ENCODE assay signal across 8 cellular contexts in genomic region chr14:100065942-100066574, GRCh38. TPM values are rescaled to one million over a fixed set of nuclear protein-coding genes. Genes with fewer than 3 reads are reported as not detected.
DNase-seq lines count a peak whose midpoint lies in the region; ATAC-seq and TF ChIP-seq lines count a peak whose summit lies in the region.

No MANE protein-coding gene starts in this region.

- no peaks in the 10 kb centered on the region for H3K27me3 Mint-ChIP-seq in activated CD4-positive, alpha-beta T cell treated with anti-CD3 and anti-CD28 coated beads, Interleukin-2, amount 10 ng/mL, durations not matched to agents 7 days and 5 days
- no peaks in the 10 kb centered on the region for H3K27me3 Mint-ChIP-seq in MCF 10A (ENCODE audit: insufficient read depth, unreplicated experiment)

- POLR2A ChIA-PET in activated CD4-positive, alpha-beta T cell treated with anti-CD3 and anti-CD28 coated beads, Interleukin-2, amount 10 ng/mL, durations not matched to agents 7 days and 5 days (lab: Charles Lee) = interaction anchor here (0.7 to 1.7 kb wide), 7 partner anchors 9 to 1877 kb away, joined by 3 to 6 read pairs (median 4); no protein-coding TSS in a partner anchor
- POLR2A ChIA-PET in MCF 10A (lab: Yijun Ruan, JAX) = interaction anchor here (1.1 kb wide), 1 partner anchor 36 kb away, joined by 6 read pairs; no protein-coding TSS in a partner anchor

- H3K4me3 Mint-ChIP-seq in activated CD4-positive, alpha-beta T cell treated with anti-CD3 and anti-CD28 coated beads, Interleukin-2, amount 10 ng/mL, durations not matched to agents 7 days and 5 days = peak overlapping the region; percentile 92
- no peak overlapping the region for H3K4me3 Mint-ChIP-seq in MCF 10A (ENCODE audit: unreplicated experiment)

- peaks cover 57% of the 10 kb centered on the region for H3K36me3 Mint-ChIP-seq in activated CD4-positive, alpha-beta T cell treated with anti-CD3 and anti-CD28 coated beads, Interleukin-2, amount 10 ng/mL, durations not matched to agents 7 days and 5 days (ENCODE audit: low read depth)
- H3K36me3 Mint-ChIP-seq in MCF 10A (ENCODE audit: insufficient read depth, unreplicated experiment) = no peaks in the 10 kb centered on the region

- intact Hi-C loops in left cardiac atrium (cut with DNase I) (no loop called here), MCF 10A (cut with micrococcal nuclease) (no loop called here)

- BruUV-seq in MCF 10A (replicated peaks; lab: Mats Ljungman, UMichigan) = no TSS peak

- peak; percentile 89 for DNase-seq in activated CD4-positive, alpha-beta T cell treated with anti-CD3 and anti-CD28 coated beads, Interleukin-2, amount 10 ng/mL, durations not matched to agents 7 days and 5 days
- no peak for DNase-seq in left cardiac atrium
- peak; percentile 74 to 76 for DNase-seq in stimulated activated CD8-positive, alpha-beta memory T cell treated with anti-CD3 and anti-CD28 coated beads, Interleukin-7, amount 100 ng/mL, for 4 hours (ENCODE audit: low read depth in 2 of 2)
- no peak for DNase-seq in GM19238 (ENCODE audit: insufficient read length, low spot score)
- DNase-seq in MCF 10A (ENCODE audit: unreplicated experiment) = no peak
- DNase-seq in islet precursor cell = no peak

- peaks cover 45% of the 10 kb centered on the region for H3K4me1 Mint-ChIP-seq in activated CD4-positive, alpha-beta T cell treated with anti-CD3 and anti-CD28 coated beads, Interleukin-2, amount 10 ng/mL, durations not matched to agents 7 days and 5 days
- peaks cover 18% of the 10 kb centered on the region for H3K4me1 Mint-ChIP-seq in MCF 10A (ENCODE audit: insufficient read depth, unreplicated experiment)

- no peaks in the 10 kb centered on the region for H3K9me3 Mint-ChIP-seq in activated CD4-positive, alpha-beta T cell treated with anti-CD3 and anti-CD28 coated beads, Interleukin-2, amount 10 ng/mL, durations not matched to agents 7 days and 5 days
- peaks cover 9% of the 10 kb centered on the region for H3K9me3 Mint-ChIP-seq in MCF 10A (ENCODE audit: unreplicated experiment)

- no peak for TF ChIP-seq CTCF in MCF 10A (IDR thresholded peaks at IDR 0.05; ENCODE audit: unreplicated experiment)

- ATAC-seq in GM18907 (IDR thresholded peaks at IDR 0.05; ENCODE audit: unreplicated experiment) = peak; percentile 39
- ATAC-seq in HG03159 (IDR thresholded peaks at IDR 0.05; ENCODE audit: unreplicated experiment) = peak; percentile 2
- peak; percentile 36 to 59 for ATAC-seq in left cardiac atrium

- CTCF ChIA-PET in activated CD4-positive, alpha-beta T cell treated with anti-CD3 and anti-CD28 coated beads, Interleukin-2, amount 10 ng/mL, durations not matched to agents 7 days and 5 days (lab: Charles Lee) = interaction anchor here (0.9 to 8.7 kb wide), 6 partner anchors 10 to 127 kb away, joined by 3 to 114 read pairs (median 16); no protein-coding TSS in a partner anchor
- CTCF ChIA-PET in MCF 10A (lab: Yijun Ruan, JAX) = interaction anchor here (0.6 to 2.5 kb wide), 4 partner anchors 10 to 131 kb away, joined by 3 to 15 read pairs (median 4); no protein-coding TSS in a partner anchor

- H3K27ac Mint-ChIP-seq in activated CD4-positive, alpha-beta T cell treated with anti-CD3 and anti-CD28 coated beads, Interleukin-2, amount 10 ng/mL, durations not matched to agents 7 days and 5 days = peak overlapping the region; percentile 98
- H3K27ac Mint-ChIP-seq in MCF 10A (ENCODE audit: low read depth, unreplicated experiment) = no peak overlapping the region

RNA-seq across cellular contexts. Expression of gene EVL, which starts 0.8 kb away (rescaled TPM):
- total RNA-seq in activated CD4-positive, alpha-beta T cell treated with anti-CD3 and anti-CD28 coated beads, Interleukin-2, amount 10 ng/mL, durations not matched to agents 7 days and 5 days = 1,000 to 10,000 TPM; 1,017 to 1,048 TPM
- total RNA-seq in left cardiac atrium = 10 to 100 TPM; 48.3 to 58.8 TPM
- 52.5 and 55.4 TPM in 2 replicates for total RNA-seq in MCF 10A (2022)

Comparison
In these comparisons a context has a peak if more than half of its experiments do, and no peak if none do; other contexts are left out.
1. DNase-seq: peak in activated CD4-positive, alpha-beta T cell treated with anti-CD3 and anti-CD28 coated beads, Interleukin-2, amount 10 ng/mL, durations not matched to agents 7 days and 5 days (single experiment) and stimulated activated CD8-positive, alpha-beta memory T cell treated with anti-CD3 and anti-CD28 coated beads, Interleukin-7, amount 100 ng/mL, for 4 hours (2 of 2); none in left cardiac atrium (single experiment), GM19238 (single experiment), MCF 10A (single experiment) and islet precursor cell (single experiment).
2. RNA of gene EVL, which starts 0.8 kb away (total RNA-seq): 1,017 to 1,048 TPM in activated CD4-positive, alpha-beta T cell treated with anti-CD3 and anti-CD28 coated beads, Interleukin-2, amount 10 ng/mL, durations not matched to agents 7 days and 5 days; 48.3 to 58.8 TPM in left cardiac atrium and 52.5 to 55.4 TPM in MCF 10A; every median in the first group is over 10 times any median in the second.
3. Peak in every context shown above with its lines, with median percentiles within 50 percentile points of each other: ATAC-seq.